ENCODE assay signal across 9 cellular contexts in the genomic region with DNA sequence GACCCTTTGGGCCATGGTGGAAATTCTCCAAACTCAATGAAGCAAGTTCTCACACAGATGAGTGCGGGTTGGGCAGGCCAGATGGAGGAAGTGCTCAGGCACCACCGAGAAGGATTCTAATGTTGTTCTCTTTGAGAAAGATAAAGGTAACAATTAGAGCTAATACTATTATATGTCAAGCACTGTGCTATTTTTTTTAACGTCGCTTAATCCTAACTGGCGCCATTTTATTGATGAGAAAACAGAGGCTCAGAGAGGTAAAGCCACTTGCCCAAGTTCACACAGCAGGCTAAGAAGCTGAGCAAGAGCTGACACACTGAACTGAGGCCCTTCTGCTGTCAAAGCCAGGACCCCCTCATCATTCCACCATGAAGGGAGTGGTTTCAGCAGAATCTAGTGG. TPM values are rescaled to one million over a fixed set of nuclear protein-coding genes. Genes with fewer than 3 reads are reported as not detected.
DNase-seq lines count a peak whose midpoint lies in the region; FAIRE-seq and TF ChIP-seq lines count a peak whose summit lies in the region.
"Had no signal": no experiment of that assay in that cellular context is flagged by ENCODE, and none has a peak within 500 bp of the region (broad histone marks: within the 10 kb centered on the region; RNA-seq: fewer than 3 reads in every experiment).

No MANE protein-coding gene starts in this region.

- peaks cover 47% of the 10 kb centered on the region for H3K4me1 Mint-ChIP-seq in activated T-cell treated with anti-CD3 and anti-CD28 coated beads, Interleukin-2, amount 50 U/mL, for 24 hours (ENCODE audit: low read depth)
- H3K4me1 Mint-ChIP-seq in activated T-helper 2 cell treated with anti-CD3 and anti-CD28 coated beads, Interferon-gamma antibody, Interleukin-2, Interleukin-4, amounts not matched to agents 10 μg/mL and 5 μg/mL and 100 μg/mL, durations not matched to agents 14 hours and 24 hours and 36 hours (ENCODE audit: low read depth): peaks cover 38% of the 10 kb centered on the region

- no peaks in the 10 kb centered on the region for H3K27me3 Mint-ChIP-seq in activated T-cell treated with anti-CD3 and anti-CD28 coated beads, Interleukin-2, amount 50 U/mL, for 24 hours
- no peaks in the 10 kb centered on the region for H3K27me3 Mint-ChIP-seq in activated T-helper 2 cell treated with anti-CD3 and anti-CD28 coated beads, Interferon-gamma antibody, Interleukin-2, Interleukin-4, amounts not matched to agents 10 μg/mL and 5 μg/mL and 100 μg/mL, durations not matched to agents 14 hours and 24 hours and 36 hours (ENCODE audit: low read depth)

- peak overlapping the region; percentile 45 to 83 for H3K9ac ChIP-seq in kidney (ENCODE audit: low read length in 2 of 2)

- no peak for DNase-seq in activated T-cell treated with anti-CD3 and anti-CD28 coated beads, Interleukin-2, amount 50 U/mL, for 24 hours
- DNase-seq in activated T-cell treated with anti-CD3 and anti-CD28 coated beads for 4 hours (no peak), kidney (no peak), SHP77 (lab: John Stamatoyannopoulos, UW) (no peak)
- no peak for DNase-seq in activated T-helper 2 cell treated with anti-CD3 and anti-CD28 coated beads, Interferon-gamma antibody, Interleukin-2, Interleukin-4, amounts not matched to agents 10 μg/mL and 5 μg/mL and 100 μg/mL, durations not matched to agents 14 hours and 24 hours and 36 hours (ENCODE audit: low spot score)
- no peak for DNase-seq in stimulated activated naive CD4-positive, alpha-beta T cell treated with Interleukin-2 at 50 U/mL for 16 hours (lab: John Stamatoyannopoulos, UW)
- DNase-seq in activated CD4-positive, CD25-positive, alpha-beta regulatory T cell (lab: John Stamatoyannopoulos, UW): no peak

- no peak for TF ChIP-seq CTCF in kidney (IDR thresholded peaks at IDR 0.05; ENCODE audit: borderline replicate concordance, extremely low read depth, insufficient read depth)

- no peak overlapping the region for H3K27ac ChIP-seq in kidney (ENCODE audit: low read depth in 2 of 2, low read length in 2 of 2)
- H3K27ac ChIP-seq in thymus (ENCODE audit: low read depth): no peak overlapping the region

- H3K4me3 ChIP-seq in kidney (ENCODE audit: low read length in 2 of 2): peak overlapping the region; percentile 77 to 90
- H3K4me3 ChIP-seq in thymus (ENCODE audit: low read length): peak overlapping the region; percentile 83

- no peaks in the 10 kb centered on the region for H3K27me3 ChIP-seq in thymus (ENCODE audit: control insufficient read depth, insufficient read depth)

- H3K9me3 Mint-ChIP-seq in activated T-cell treated with anti-CD3 and anti-CD28 coated beads, Interleukin-2, amount 50 U/mL, for 24 hours: no peaks in the 10 kb centered on the region
- H3K9me3 Mint-ChIP-seq in activated T-helper 2 cell treated with anti-CD3 and anti-CD28 coated beads, Interferon-gamma antibody, Interleukin-2, Interleukin-4, amounts not matched to agents 10 μg/mL and 5 μg/mL and 100 μg/mL, durations not matched to agents 14 hours and 24 hours and 36 hours: no peaks in the 10 kb centered on the region

- peak overlapping the region; percentile 97 for H3K4me3 Mint-ChIP-seq in activated T-cell treated with anti-CD3 and anti-CD28 coated beads, Interleukin-2, amount 50 U/mL, for 24 hours
- peak overlapping the region; percentile 96 for H3K4me3 Mint-ChIP-seq in activated T-helper 2 cell treated with anti-CD3 and anti-CD28 coated beads, Interferon-gamma antibody, Interleukin-2, Interleukin-4, amounts not matched to agents 10 μg/mL and 5 μg/mL and 100 μg/mL, durations not matched to agents 14 hours and 24 hours and 36 hours (ENCODE audit: low read depth)

- 46% methylated on average over 5 of the region's 5 CpGs for WGBS in thymus

- no peaks in the 10 kb centered on the region for H3K36me3 ChIP-seq in kidney (ENCODE audit: control insufficient read depth in 1 of 2, insufficient read depth in 2 of 2, low read length in 2 of 2)
- peaks cover 4% of the 10 kb centered on the region for H3K36me3 ChIP-seq in thymus (ENCODE audit: control insufficient read depth, insufficient read depth)

- H3K9me3 ChIP-seq in kidney (ENCODE audit: control insufficient read depth in 1 of 2, low read length in 2 of 2) (no peaks in the 10 kb centered on the region), thymus (ENCODE audit: control insufficient read depth) (no peaks in the 10 kb centered on the region)

- intact Hi-C loops in activated T-helper 2 cell treated with anti-CD3 and anti-CD28 coated beads, Interferon-gamma antibody, Interleukin-2, Interleukin-4, amounts not matched to agents 10 μg/mL and 5 μg/mL and 100 μg/mL, durations not matched to agents 14 hours and 24 hours and 36 hours (cut with micrococcal nuclease): loop anchor here (1.0 to 10.0 kb wide), 3 partner anchors 21 to 300 kb away; a partner anchor contains a TSS
- intact Hi-C loops in kidney (cut with DNase I): no loop called here

- H3K36me3 Mint-ChIP-seq in activated T-cell treated with anti-CD3 and anti-CD28 coated beads, Interleukin-2, amount 50 U/mL, for 24 hours (ENCODE audit: low read depth): peaks cover 54% of the 10 kb centered on the region
- H3K36me3 Mint-ChIP-seq in activated T-helper 2 cell treated with anti-CD3 and anti-CD28 coated beads, Interferon-gamma antibody, Interleukin-2, Interleukin-4, amounts not matched to agents 10 μg/mL and 5 μg/mL and 100 μg/mL, durations not matched to agents 14 hours and 24 hours and 36 hours (ENCODE audit: low read depth): peaks cover 27% of the 10 kb centered on the region

- peak overlapping the region; percentile 98 for H3K27ac Mint-ChIP-seq in activated T-cell treated with anti-CD3 and anti-CD28 coated beads, Interleukin-2, amount 50 U/mL, for 24 hours
- H3K27ac Mint-ChIP-seq in activated T-helper 2 cell treated with anti-CD3 and anti-CD28 coated beads, Interferon-gamma antibody, Interleukin-2, Interleukin-4, amounts not matched to agents 10 μg/mL and 5 μg/mL and 100 μg/mL, durations not matched to agents 14 hours and 24 hours and 36 hours: peak overlapping the region; percentile 90

- no peak for FAIRE-seq in kidney (lab: Jason Lieb, UNC)
- FAIRE-seq: islet of Langerhans had no signal

- peaks cover 5 to 11% of the 10 kb centered on the region in 2 donors for H3K4me1 ChIP-seq in kidney (ENCODE audit: control insufficient read depth in 1 of 2, insufficient read depth in 1 of 2, low read depth in 1 of 2, low read length in 2 of 2)
- peaks cover 18% of the 10 kb centered on the region for H3K4me1 ChIP-seq in thymus (ENCODE audit: control insufficient read depth, insufficient read depth, low read length)

RNA-seq across cellular contexts. Expression of a gene that starts 1.0 kb away (rescaled TPM):
- total RNA-seq in activated T-helper 2 cell treated with anti-CD3 and anti-CD28 coated beads, Interferon-gamma antibody, Interleukin-2, Interleukin-4, amounts not matched to agents 10 μg/mL and 5 μg/mL and 100 μg/mL, durations not matched to agents 14 hours and 24 hours and 36 hours: 522 and 547 TPM in 2 replicates
- total RNA-seq in kidney: 165 TPM
- polyA plus RNA-seq in kidney (ENCODE audit: insufficient read depth, low read depth, low replicate concordance) (155 TPM), thymus (185 TPM)

RNA-seq across cellular contexts. Expression of a gene that starts 11.2 kb away (rescaled TPM):
- total RNA-seq in activated T-helper 2 cell treated with anti-CD3 and anti-CD28 coated beads, Interferon-gamma antibody, Interleukin-2, Interleukin-4, amounts not matched to agents 10 μg/mL and 5 μg/mL and 100 μg/mL, durations not matched to agents 14 hours and 24 hours and 36 hours: 6.7 and 7.3 TPM in 2 replicates
- 28.9 TPM for total RNA-seq in kidney
- 18.9 TPM for polyA plus RNA-seq in kidney (ENCODE audit: insufficient read depth, low read depth, low replicate concordance)
- 19.0 TPM for polyA plus RNA-seq in thymus
